In the genomic region with DNA sequence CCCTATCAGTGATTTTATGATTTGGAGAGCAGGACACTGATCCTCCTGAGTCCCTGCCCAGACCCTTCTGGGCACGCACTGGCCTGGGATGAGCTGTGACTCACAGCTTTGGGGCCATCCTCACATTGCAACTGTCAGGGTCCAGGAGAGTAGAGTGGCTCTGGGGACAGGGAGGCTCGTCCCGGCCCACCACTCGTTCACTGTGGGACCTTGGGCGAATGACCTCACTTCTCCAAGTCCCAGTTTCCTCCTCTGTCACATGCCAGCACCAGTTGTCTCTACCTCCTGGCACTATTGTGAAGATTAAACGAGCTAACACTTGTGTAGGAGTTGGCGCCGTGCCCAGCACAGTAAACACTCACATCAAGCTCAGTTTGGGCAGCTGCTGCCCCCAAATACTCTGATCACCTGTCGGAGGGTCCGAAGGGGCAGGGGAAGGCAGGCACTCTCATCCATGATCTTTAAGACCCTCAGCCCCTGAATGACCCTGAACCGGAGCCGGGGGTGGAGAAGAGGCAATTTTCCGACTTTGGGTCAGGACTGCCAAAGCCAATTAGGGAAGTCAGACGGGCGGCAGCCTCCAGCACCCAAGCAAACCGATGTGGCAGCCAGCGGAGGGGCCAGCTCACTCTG, we compare ENCODE assay signal across 9 cellular contexts.
DNase-seq lines count a peak whose midpoint lies in the region; ATAC-seq and TF ChIP-seq lines count a peak whose summit lies in the region.
"Had no signal": no experiment of that assay in that cellular context is flagged by ENCODE, and none has a peak within 500 bp of the region (broad histone marks: within the 10 kb centered on the region; RNA-seq: fewer than 3 reads in every experiment).

No MANE protein-coding gene starts in this region.

- 42 to 59% methylated on average over 17 of the region's 17 CpGs for WGBS in lung, 2 donors

- no peaks in the 10 kb centered on the region for H3K36me3 Mint-ChIP-seq in progenitor cell of endocrine pancreas (ENCODE audit: insufficient read depth)

- H3K27me3 ChIP-seq in SJCRH30 (no peaks in the 10 kb centered on the region), lung (ENCODE audit: control insufficient read depth, insufficient read depth) (no peaks in the 10 kb centered on the region)

- peaks cover 21% of the 10 kb centered on the region for H3K27me3 Mint-ChIP-seq in progenitor cell of endocrine pancreas

- DNase-seq in DMS 273 (lab: John Stamatoyannopoulos, UW; ENCODE audit: unreplicated experiment) (peak; percentile 70), NCI-H146 (lab: John Stamatoyannopoulos, UW) (peak; percentile 88), SJCRH30 (peak; percentile 93 to 96), lung (ENCODE audit: low spot score) (peak; percentile 56), progenitor cell of endocrine pancreas (ENCODE audit: low spot score, unreplicated experiment) (no peak)
- DNase-seq: central memory CD4-positive, alpha-beta T cell had no signal

- no peaks in the 10 kb centered on the region for H3K36me3 ChIP-seq in SJCRH30
- H3K36me3 ChIP-seq in lung (ENCODE audit: control insufficient read depth in 2 of 2, insufficient read depth in 2 of 2, low read length in 2 of 2), result no peaks in the 10 kb centered on the region

- peak overlapping the region; percentile 31 for H3K4me3 ChIP-seq in SJCRH30
- no peak overlapping the region for H3K4me3 ChIP-seq in lung

- peaks cover 6% of the 10 kb centered on the region for H3K4me1 Mint-ChIP-seq in progenitor cell of endocrine pancreas (ENCODE audit: low read depth)

- H3K4me1 ChIP-seq in SJCRH30 (peaks cover 62% of the 10 kb centered on the region), lung (ENCODE audit: control insufficient read depth in 2 of 2, insufficient read depth in 2 of 2, low read length in 2 of 2) (peaks cover 2 to 10% of the 10 kb centered on the region in 2 donors)

- H3K9me3 Mint-ChIP-seq in progenitor cell of endocrine pancreas (ENCODE audit: low read depth), result no peaks in the 10 kb centered on the region

- ATAC-seq in lung (ENCODE audit: insufficient read depth, low FRiP score) (no peak), GM18858 (IDR thresholded peaks at IDR 0.05; ENCODE audit: unreplicated experiment) (no peak), HG02759 (IDR thresholded peaks at IDR 0.05; ENCODE audit: unreplicated experiment) (no peak), GM18502 (IDR thresholded peaks at IDR 0.05; ENCODE audit: poor library complexity, unreplicated experiment) (no peak)

- H3K27ac Mint-ChIP-seq in progenitor cell of endocrine pancreas, result no peak overlapping the region

- H3K9me3 ChIP-seq in SJCRH30 (replicated peaks), result no peaks in the 10 kb centered on the region
- peaks cover 0 to 1% of the 10 kb centered on the region in 2 donors for H3K9me3 ChIP-seq in lung (ENCODE audit: control insufficient read depth in 2 of 2, insufficient read depth in 1 of 2, low read length in 1 of 2)

- peak overlapping the region; percentile 86 for H3K27ac ChIP-seq in SJCRH30
- no peak overlapping the region for H3K27ac ChIP-seq in lung (ENCODE audit: low read depth in 1 of 2, low read length in 1 of 2)

- no peak for TF ChIP-seq CTCF in lung (IDR thresholded peaks at IDR 0.05; ENCODE audit: control extremely low read depth, extremely low read depth)
- no peak for TF ChIP-seq CTCF in progenitor cell of endocrine pancreas (IDR thresholded peaks at IDR 0.05; ENCODE audit: unreplicated experiment)

- H3K4me3 Mint-ChIP-seq in progenitor cell of endocrine pancreas (ENCODE audit: low read depth), result no peak overlapping the region
